Comparison of ENCODE assay signal across 7 cellular contexts in the genomic region with DNA sequence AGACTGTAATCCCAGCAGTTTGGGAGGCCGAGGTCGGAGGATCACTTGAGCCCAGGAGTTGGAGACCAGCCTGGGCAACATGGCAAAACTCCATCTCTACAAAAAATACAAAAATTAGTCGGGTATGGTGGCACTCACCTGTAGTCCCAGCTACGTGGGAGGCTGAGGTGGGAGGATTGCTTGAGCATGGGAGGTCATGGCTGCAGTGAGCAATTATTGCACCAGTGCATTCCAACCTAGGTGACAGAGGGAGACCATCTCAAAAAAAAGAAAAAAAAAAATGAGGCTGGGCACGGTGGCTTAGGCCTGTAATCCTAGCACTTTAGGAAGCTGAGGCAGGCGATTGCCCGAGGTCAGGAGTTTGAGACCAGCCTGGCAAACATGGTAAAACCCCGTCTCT. TPM values are rescaled to one million over a fixed set of nuclear protein-coding genes. Genes with fewer than 3 reads are reported as not detected.
DNase-seq lines count a peak whose midpoint lies in the region; ATAC-seq and TF ChIP-seq lines count a peak whose summit lies in the region.
"Not testable (repeated sequence)": the region's sequence is repeated elsewhere in the genome, so short reads cannot be mapped to it uniquely, and the experiment has no call there.

No MANE protein-coding gene starts in this region.

- not testable (repeated sequence) for H3K23me2 ChIP-seq in H9 (ENCODE audit: insufficient read length, low read depth, low read length, poor library complexity, severe bottlenecking)

- H4K91ac ChIP-seq in H9 (ENCODE audit: insufficient read length, low read depth, low read length), result not testable (repeated sequence)

- H3K9me3 Mint-ChIP-seq in H9; natural killer cell treated with Interleukin-12 subunit alpha and Interleukin-12 subunit beta and Interleukin-15 and Interleukin-18, amount 100 ng/mL, for 72 hours: not testable (repeated sequence)

- H3T11ph ChIP-seq in H9 (ENCODE audit: low read length), result not testable (repeated sequence)

- not testable (repeated sequence) for H3K27ac ChIP-seq in H9 (ENCODE audit: insufficient read length, low read depth, low read length)
- H3K27ac ChIP-seq in SJCRH30 (peak overlapping the region; percentile 71), colonic mucosa (peak overlapping the region; percentile 18), hepatocyte (peak overlapping the region; percentile 74), spleen (peak overlapping the region in 5 of 8 donors; percentile 60 to 94 (median 83)), upper lobe of left lung (peak overlapping the region; percentile 62 to 86 (median 78))

- H2BK15ac ChIP-seq in H9 (ENCODE audit: low read depth, low read length), result not testable (repeated sequence)

- TF ChIP-seq POLR2A in spleen (IDR thresholded peaks at IDR 0.05); upper lobe of left lung (IDR thresholded peaks at IDR 0.05): not testable (repeated sequence)

- not testable (repeated sequence) for TF ChIP-seq CTCF in H9 (conservative IDR thresholded peaks at IDR 0.05); colonic mucosa (IDR thresholded peaks at IDR 0.05); hepatocyte (IDR thresholded peaks at IDR 0.05; ENCODE audit: poor library complexity); spleen (IDR thresholded peaks at IDR 0.05 in 8 of 11, conservative IDR thresholded peaks at IDR 0.05 in 3 of 11); upper lobe of left lung (IDR thresholded peaks at IDR 0.05)

- not testable (repeated sequence) for H3K36me3 Mint-ChIP-seq in H9 (ENCODE audit: insufficient read depth in 1 of 3, low read depth in 3 of 3); natural killer cell treated with Interleukin-12 subunit alpha and Interleukin-12 subunit beta and Interleukin-15 and Interleukin-18, amount 100 ng/mL, for 72 hours

- H2AFZ ChIP-seq in H9 (ENCODE audit: low read length); hepatocyte: not testable (repeated sequence)

- H3K79me2 ChIP-seq in H9 (ENCODE audit: insufficient read depth, low read length); hepatocyte: not testable (repeated sequence)

- not testable (repeated sequence) for H3K4ac ChIP-seq in H9 (ENCODE audit: low read depth, low read length)

- H3K27ac Mint-ChIP-seq in H9, result not testable (repeated sequence)
- peak overlapping the region; percentile 62 to 74 for H3K27ac Mint-ChIP-seq in natural killer cell treated with Interleukin-12 subunit alpha and Interleukin-12 subunit beta and Interleukin-15 and Interleukin-18, amount 100 ng/mL, for 72 hours

- H4K20me1 ChIP-seq in H9 (ENCODE audit: control insufficient read depth, insufficient read depth, insufficient read length); hepatocyte (ENCODE audit: insufficient read depth, poor library complexity, severe bottlenecking): not testable (repeated sequence)

- not testable (repeated sequence) for H3K27me3 ChIP-seq in H9 (ENCODE audit: insufficient read depth, low read length); SJCRH30; colonic mucosa; hepatocyte; spleen (replicated peaks in 1 of 7); upper lobe of left lung

- DNase-seq in H9; SJCRH30; colonic mucosa; hepatocyte (ENCODE audit: low spot score); natural killer cell treated with Interleukin-12 subunit alpha and Interleukin-12 subunit beta and Interleukin-15 and Interleukin-18, amount 100 ng/mL, for 72 hours (ENCODE audit: low spot score); spleen; upper lobe of left lung: not testable (repeated sequence)

- H3K23ac ChIP-seq in H9 (ENCODE audit: insufficient read length, low read depth, low read length), result not testable (repeated sequence)

- not testable (repeated sequence) for H3K9ac ChIP-seq in H9 (ENCODE audit: extremely low read depth, insufficient read length, low read length); colonic mucosa (ENCODE audit: low read depth in 2 of 2, low read length in 2 of 2)

- H3K9me2 ChIP-seq in hepatocyte (replicated peaks; ENCODE audit: insufficient read depth), result not testable (repeated sequence)

- TF ChIP-seq EP300 in upper lobe of left lung (IDR thresholded peaks at IDR 0.05), result not testable (repeated sequence)

- H3K79me1 ChIP-seq in H9 (ENCODE audit: insufficient read depth, low read depth, low read length, poor library complexity, severe bottlenecking), result not testable (repeated sequence)

- not testable (repeated sequence) for H2AK5ac ChIP-seq in H9 (ENCODE audit: insufficient read length, low read length)

- no CpG with 5 or more reads among the region's 8 CpGs for WGBS in H9 (ENCODE audit: extremely low coverage, insufficient read length, low lambda C conversion rate)
- 94% methylated on average over 8 of the region's 8 CpGs for WGBS in hepatocyte (ENCODE audit: low lambda C conversion rate, missing lambda C conversion rate)
- 87 to 97% (median 94%) methylated on average over 8 of the region's 8 CpGs for WGBS in spleen, 5 donors
- 89 to 95% methylated on average over 8 of the region's 8 CpGs for WGBS in upper lobe of left lung, 2 donors

- H3K4me3 Mint-ChIP-seq in H9; natural killer cell treated with Interleukin-12 subunit alpha and Interleukin-12 subunit beta and Interleukin-15 and Interleukin-18, amount 100 ng/mL, for 72 hours: not testable (repeated sequence)

- H2BK12ac ChIP-seq in H9 (ENCODE audit: insufficient read length, low read depth, low read length), result not testable (repeated sequence)

- not testable (repeated sequence) for H3K27me3 Mint-ChIP-seq in H9 (ENCODE audit: low read depth); natural killer cell treated with Interleukin-12 subunit alpha and Interleukin-12 subunit beta and Interleukin-15 and Interleukin-18, amount 100 ng/mL, for 72 hours

- not testable (repeated sequence) for H3K56ac ChIP-seq in H9 (ENCODE audit: insufficient read length, low read depth, low read length)

- peaks cover 14% of the 10 kb centered on the region for H3K4me1 ChIP-seq in H9 (ENCODE audit: insufficient read depth, low read length)
- peaks cover 41% of the 10 kb centered on the region for H3K4me1 ChIP-seq in SJCRH30
- not testable (repeated sequence) for H3K4me1 ChIP-seq in colonic mucosa
- peaks cover 13% of the 10 kb centered on the region for H3K4me1 ChIP-seq in hepatocyte (ENCODE audit: insufficient read depth)
- peaks cover 12 to 72% (median 44%) of the 10 kb centered on the region in 6 donors for H3K4me1 ChIP-seq in spleen
- peaks cover 46 to 68% (median 55%) of the 10 kb centered on the region in 4 donors for H3K4me1 ChIP-seq in upper lobe of left lung

- H3K4me3 ChIP-seq in SJCRH30, colonic mucosa, hepatocyte, spleen, upper lobe of left lung: not testable (repeated sequence)

- not testable (repeated sequence) for H3K4me2 ChIP-seq in H9 (ENCODE audit: insufficient read depth, insufficient read length, low read length); hepatocyte

- ATAC-seq in natural killer cell treated with Interleukin-12 subunit alpha and Interleukin-12 subunit beta and Interleukin-15 and Interleukin-18, amount 100 ng/mL, for 72 hours; upper lobe of left lung (ENCODE audit: low FRiP score in 2 of 2): not testable (repeated sequence)

- H2BK20ac ChIP-seq in H9 (ENCODE audit: low read depth, low read length, poor library complexity, severe bottlenecking), result not testable (repeated sequence)

- intact Hi-C loops in colonic mucosa (cut with DNase I); spleen (cut with DNase I; ENCODE audit: low total_unique reads): not testable (repeated sequence)

- not testable (repeated sequence) for H2BK5ac ChIP-seq in H9 (ENCODE audit: insufficient read length, low read length)

- H2BK120ac ChIP-seq in H9 (ENCODE audit: low read depth, low read length, poor library complexity, severe bottlenecking), result peak overlapping the region; percentile 39

- not testable (repeated sequence) for H4K5ac ChIP-seq in H9 (ENCODE audit: insufficient read length, low read depth, low read length)

- H3K4me1 Mint-ChIP-seq in H9, result peaks cover 26 to 33% of the 10 kb centered on the region in 2 experiments
- H3K4me1 Mint-ChIP-seq in natural killer cell treated with Interleukin-12 subunit alpha and Interleukin-12 subunit beta and Interleukin-15 and Interleukin-18, amount 100 ng/mL, for 72 hours (ENCODE audit: low read depth in 2 of 2), result peaks cover 15 to 37% of the 10 kb centered on the region in 2 donors

- H4K8ac ChIP-seq in H9 (replicated peaks; ENCODE audit: insufficient read length, low read depth, low read length), result not testable (repeated sequence)

- H3K18ac ChIP-seq in H9 (ENCODE audit: insufficient read length, low read depth, low read length), result not testable (repeated sequence)

- H3K14ac ChIP-seq in H9 (ENCODE audit: insufficient read depth, low read length), result not testable (repeated sequence)

- not testable (repeated sequence) for H3K36me3 ChIP-seq in SJCRH30; colonic mucosa; hepatocyte (replicated peaks; ENCODE audit: insufficient read depth, low read depth); spleen; upper lobe of left lung

- not testable (repeated sequence) for H3K9me3 ChIP-seq in H9 (ENCODE audit: control insufficient read depth, low read depth, low read length); SJCRH30 (replicated peaks); colonic mucosa; hepatocyte (ENCODE audit: low read depth); spleen; upper lobe of left lung

RNA-seq across cellular contexts. Expression of gene SLC9A8, which starts 38.4 kb away (rescaled TPM):
- total RNA-seq in H9 (2021) (7.5 and 7.9 TPM in 2 replicates), colonic mucosa (10 to 100 TPM in 1 of 2 donors, 1 to 10 TPM in 1; 6.0 to 11.1 TPM), hepatocyte (6.7 and 10.4 TPM in 2 replicates), spleen (10 to 100 TPM; 15.9 to 35.3 (median 28.6) TPM), upper lobe of left lung (10 to 100 TPM; 13.2 to 19.6 (median 17.2) TPM)
- 7.4 and 10.2 TPM in 2 replicates for total RNA-seq in SJCRH30 (2014; rRNA removed; shearing (Covaris generic))
- polyA plus RNA-seq in hepatocyte (4.9 and 8.2 TPM in 2 replicates), spleen (10 to 100 TPM in 1 of 3 donors, 1 to 10 TPM in 2; 4.6 to 11.9 (median 8.9) TPM)
- 10 to 100 TPM; 22.0 to 27.6 TPM for total RNA-seq in natural killer cell treated with Interleukin-12 subunit alpha and Interleukin-12 subunit beta and Interleukin-15 and Interleukin-18, amount 100 ng/mL, for 72 hours
